In genomic region chr7:155374276-155375252, GRCh38 we compare ENCODE assay signal across 12 cellular contexts.
DNase-seq lines count a peak whose midpoint lies in the region; ATAC-seq, FAIRE-seq and TF ChIP-seq lines count a peak whose summit lies in the region.
"Had no signal": no experiment of that assay in that cellular context is flagged by ENCODE, and none has a peak within 500 bp of the region (broad histone marks: within the 10 kb centered on the region; RNA-seq: fewer than 3 reads in every experiment).

No MANE protein-coding gene starts in this region.

- no peak overlapping the region for H4K91ac ChIP-seq in H1 (replicated peaks; ENCODE audit: insufficient read length, low read length)

- H2BK15ac ChIP-seq in H1 (ENCODE audit: low read length): no peak overlapping the region

- H2AK5ac ChIP-seq in H1 (ENCODE audit: low read depth, low read length): no peak overlapping the region

- POLR2A ChIA-PET in H1 (lab: Charles Lee; ENCODE audit: partially characterized antibody): no interaction called here

- DNase-seq in CD1c-positive myeloid dendritic cell (ENCODE audit: extremely low spot score): peak; percentile 27
- peak; percentile 30 for DNase-seq in MV-4-11 (lab: John Stamatoyannopoulos, UW)
- peak in 1 of 2 experiments; percentile 60 for DNase-seq in H1 (ENCODE audit: low read depth in 1 of 2, low spot score in 2 of 2)
- no peak for DNase-seq in GF-D8 (lab: John Stamatoyannopoulos, UW)
- no peak for DNase-seq in UCSD-AML1 (lab: John Stamatoyannopoulos, UW; ENCODE audit: unreplicated experiment)
- DNase-seq in NCI-H1694 treated with DMSO at 0.1 percent for 48 hours (lab: John Stamatoyannopoulos, UW): no peak
- DNase-seq: cortex of kidney, NCI-H1694 had no signal

- CTCF ChIA-PET in H1 (lab: Charles Lee; ENCODE audit: partially characterized antibody): interaction anchor here (0.6 to 1.4 kb wide), 3 partner anchors 25 to 448 kb away, joined by 3 to 4 read pairs (median 3); no protein-coding TSS in a partner anchor

- H3K18ac ChIP-seq in H1 (ENCODE audit: extremely low read depth, low read length): peak overlapping the region; percentile 48

- ATAC-seq in GM18498 (IDR thresholded peaks at IDR 0.05; ENCODE audit: unreplicated experiment): no peak

- no peak overlapping the region for H2BK5ac ChIP-seq in H1 (ENCODE audit: low read depth, low read length)

- H4K5ac ChIP-seq in H1 (ENCODE audit: insufficient read length, low read depth, low read length): no peak overlapping the region

- H4K20me1 ChIP-seq in H1 (replicated peaks in 1 of 2; ENCODE audit: control insufficient read depth in 1 of 2, insufficient read depth in 2 of 2, low read length in 2 of 2): peaks cover 30 to 34% of the 10 kb centered on the region in 2 experiments

- peak overlapping the region; percentile 43 to 80; a peak in 3 of 4 replicates for H3K4me2 ChIP-seq in H1 (ENCODE audit: insufficient read depth in 1 of 2, low read depth in 2 of 2, low read length in 2 of 2)

- TF ChIP-seq RAD21 in H1 (IDR thresholded peaks at IDR 0.05 in 1 of 2, conservative IDR thresholded peaks at IDR 0.05 in 1 of 2; ENCODE audit: low read depth in 2 of 2, low read length in 2 of 2): no peak

- H3K79me1 ChIP-seq in H1 (ENCODE audit: low read depth, low read length): no peaks in the 10 kb centered on the region

- no peaks in the 10 kb centered on the region for H3K79me2 ChIP-seq in H1 (ENCODE audit: control insufficient read depth in 1 of 2, insufficient read depth in 2 of 2, low read length in 2 of 2)

- H3K4me1 ChIP-seq in H1 (replicated peaks in 1 of 4; ENCODE audit: control insufficient read depth in 3 of 4, insufficient read depth in 4 of 4, low read length in 3 of 4): peaks cover 0 to 26% (median 16%) of the 10 kb centered on the region in 4 experiments; a peak in 6 of 7 replicates
- H3K4me1 ChIP-seq in rectal smooth muscle tissue (ENCODE audit: control insufficient read depth, insufficient read depth, low read length): no peaks in the 10 kb centered on the region

- H4K8ac ChIP-seq in H1 (ENCODE audit: extremely low read depth, insufficient read depth, low read length): no peak overlapping the region

- H3K56ac ChIP-seq in H1 (replicated peaks; ENCODE audit: insufficient read length, low read depth, low read length): no peak overlapping the region

- no peak for TF ChIP-seq EP300 in H1 (IDR thresholded peaks at IDR 0.05; ENCODE audit: borderline replicate concordance in 1 of 2, low read depth in 2 of 2, low read length in 2 of 2)

- H3K4me3 ChIP-seq in H1 (ENCODE audit: extremely low read depth in 1 of 4, insufficient read depth in 2 of 4, low read depth in 3 of 4, low read length in 4 of 4) (peak overlapping the region in 1 of 4 experiments; percentile 43; a peak in 2 of 8 replicates), rectal smooth muscle tissue (ENCODE audit: low read length) (peak overlapping the region; percentile 29)

- H3K27ac ChIP-seq in H1 (ENCODE audit: low read depth, low read length) (no peak overlapping the region), rectal smooth muscle tissue (ENCODE audit: low read depth, low read length) (no peak overlapping the region)
- H3K27ac ChIP-seq: pancreas, RWPE1 had no signal

- 4% methylated on average over 65 of the region's 110 CpGs; no CpG with 5 or more reads in 1 of the 2 experiments for WGBS in H1 (ENCODE audit: extremely low coverage in 1 of 2, insufficient coverage in 1 of 2, insufficient read length in 1 of 2, insufficient replicate concordance in 2 of 2, low coverage in 1 of 2, low lambda C conversion rate in 2 of 2, missing lambda C conversion rate in 1 of 2), 2 experiments

- H3K27me3 ChIP-seq in H1 (replicated peaks in 1 of 4; ENCODE audit: control insufficient read depth in 3 of 4, extremely low read depth in 1 of 4, insufficient read depth in 3 of 4, low read length in 3 of 4): peaks cover 94 to 100% (median 100%) of the 10 kb centered on the region in 4 experiments
- peaks cover 69% of the 10 kb centered on the region for H3K27me3 ChIP-seq in rectal smooth muscle tissue (ENCODE audit: control insufficient read depth, insufficient read depth, low read length)

- H2BK20ac ChIP-seq in H1 (ENCODE audit: low read length): no peak overlapping the region

- TF ChIP-seq CTCF in H1 (IDR thresholded peaks at IDR 0.05; ENCODE audit: control extremely low read depth in 1 of 3, insufficient read depth in 1 of 3, low read depth in 1 of 3, low read length in 3 of 3): no peak

- H3K23ac ChIP-seq in H1 (ENCODE audit: insufficient read length): no peak overlapping the region

- no peak overlapping the region for H3K4ac ChIP-seq in H1 (replicated peaks; ENCODE audit: insufficient read length, low read depth, low read length)

- H3K9me3 ChIP-seq in H1 (ENCODE audit: insufficient read depth in 2 of 2, low read depth in 1 of 2, low read length in 1 of 2): no peaks in the 10 kb centered on the region; a peak in 2 of 4 replicates
- H3K9me3 ChIP-seq: pancreas had no signal

- peak overlapping the region; percentile 39; the same call in 1 of the 2 replicates for H2BK12ac ChIP-seq in H1 (ENCODE audit: low read depth, low read length)

- no peak overlapping the region for H2AFZ ChIP-seq in H1 (ENCODE audit: low read length)

- peaks cover 4% of the 10 kb centered on the region; the same call in 1 of the 2 replicates for H3K23me2 ChIP-seq in H1 (ENCODE audit: low read depth, low read length)

- H3K14ac ChIP-seq in H1 (ENCODE audit: insufficient read length): no peak overlapping the region

- H3K36me3 ChIP-seq in H1 (ENCODE audit: control insufficient read depth in 2 of 4, insufficient read depth in 4 of 4, low read length in 3 of 4) (peaks cover 0 to 8% (median 0%) of the 10 kb centered on the region in 4 experiments; a peak in 1 of 8 replicates), rectal smooth muscle tissue (ENCODE audit: control insufficient read depth, insufficient read depth, low read length) (no peaks in the 10 kb centered on the region)
- H3K36me3 ChIP-seq: pancreas had no signal

- FAIRE-seq in H1 (lab: Jason Lieb, UNC): no peak
- FAIRE-seq: pancreas had no signal

- no peak overlapping the region for H2BK120ac ChIP-seq in H1 (replicated peaks; ENCODE audit: low read depth, low read length)

- no peak overlapping the region for H3K9ac ChIP-seq in H1 (replicated peaks in 1 of 4; ENCODE audit: extremely low read depth in 1 of 4, low read depth in 3 of 4, low read length in 3 of 4)
- no peak overlapping the region for H3K9ac ChIP-seq in rectal smooth muscle tissue (ENCODE audit: low read length)

- TF ChIP-seq POLR2A in H1 (IDR thresholded peaks at IDR 0.05; ENCODE audit: control extremely low read depth in 1 of 2, low read depth in 2 of 2, low read length in 2 of 2): no peak

TF ChIP-seq in H1, 55 proteins besides CTCF, POLR2A, EP300 and RAD21:
- TF ChIP-seq EZH2 (IDR thresholded peaks at IDR 0.05; ENCODE audit: low read depth, low read length, severe bottlenecking) (peak; percentile 97), TEAD4 (IDR thresholded peaks at IDR 0.05; ENCODE audit: low read depth, low read length) (no peak), CTBP2 (IDR thresholded peaks at IDR 0.05; ENCODE audit: borderline replicate concordance, insufficient read depth, insufficient read length, low read length) (peak; percentile 33), SUZ12 (IDR thresholded peaks at IDR 0.05; ENCODE audit: low read length) (peak; percentile 93), KDM4A (IDR thresholded peaks at IDR 0.05; ENCODE audit: low read depth, low read length, severe bottlenecking) (peak; percentile 18), CEBPB (IDR thresholded peaks at IDR 0.05; ENCODE audit: low read depth, low read length) (no peak), PHF8 (conservative IDR thresholded peaks at IDR 0.05; ENCODE audit: low read depth, low read length) (no peak), RNF2 (IDR thresholded peaks at IDR 0.05; ENCODE audit: borderline replicate concordance, low read depth, low read length, missing control alignments, poor library complexity, severe bottlenecking) (peak; percentile 96), CBX8 (IDR thresholded peaks at IDR 0.05; ENCODE audit: borderline replicate concordance, low read depth, low read length) (peak; percentile 97), GABPA (IDR thresholded peaks at IDR 0.05; ENCODE audit: borderline replicate concordance, insufficient read depth, low read length) (no peak), ASH2L (IDR thresholded peaks at IDR 0.05; ENCODE audit: low read length) (no peak), ZNF274 (IDR thresholded peaks at IDR 0.05; ENCODE audit: borderline replicate concordance, extremely low read depth, low read length) (no peak)

Comparison
In these comparisons a context has a peak if more than half of its experiments do, and no peak if none do; other contexts are left out.
1. DNase-seq: peak in CD1c-positive myeloid dendritic cell (single experiment) and MV-4-11 (single experiment); none in GF-D8 (single experiment), UCSD-AML1 (single experiment) and NCI-H1694 treated with DMSO at 0.1 percent for 48 hours (single experiment).